In the genomic region with DNA sequence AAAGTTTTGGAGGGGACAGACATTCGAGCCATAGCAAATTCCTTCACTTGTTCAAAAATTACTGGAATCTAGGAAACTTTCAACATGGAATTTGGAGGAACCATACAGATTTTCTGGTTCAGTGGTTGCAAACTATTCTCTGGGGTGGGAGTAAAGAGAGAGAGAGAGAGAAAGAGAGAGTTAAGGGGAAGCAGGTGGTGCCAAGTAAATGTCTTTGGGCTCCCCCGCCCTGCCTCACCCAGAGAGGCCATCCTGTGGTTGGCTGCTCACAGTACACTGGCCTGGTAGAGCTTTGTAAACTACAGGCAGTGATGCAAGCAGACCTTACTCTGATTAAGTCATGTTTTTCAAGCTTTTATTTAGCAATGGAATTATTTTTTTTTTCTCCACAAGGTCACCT, we compare ENCODE assay signal across 23 cellular contexts.
A peak's percentile ranks its signal among the peaks of the same experiment; 100 is the strongest.
DNase-seq lines count a peak whose midpoint lies in the region; ATAC-seq, FAIRE-seq and TF ChIP-seq lines count a peak whose summit lies in the region.
"Had no signal": no experiment of that assay in that cellular context is flagged by ENCODE, and none has a peak within 500 bp of the region (broad histone marks: within the 10 kb centered on the region; RNA-seq: fewer than 3 reads in every experiment).

No MANE protein-coding gene starts in this region.

- H4K20me1 ChIP-seq in astrocyte (ENCODE audit: insufficient read depth, low read length), result no peaks in the 10 kb centered on the region

- H3K36me3 ChIP-seq in cardiac muscle cell (no peaks in the 10 kb centered on the region), astrocyte (ENCODE audit: insufficient read depth, low read length) (no peaks in the 10 kb centered on the region)
- H3K36me3 ChIP-seq: stomach, upper lobe of right lung had no signal

- H3K4me2 ChIP-seq in astrocyte (ENCODE audit: low read length), result no peak overlapping the region

- H3K4me3 Mint-ChIP-seq in astrocyte (ENCODE audit: unreplicated experiment), result no peak overlapping the region
- H3K4me3 Mint-ChIP-seq: CD4-positive, alpha-beta T cell; immature natural killer cell; neural crest cell; T-helper 2 cell treated with Interferon-gamma antibody and Interleukin-4, amounts not matched to agents 5 μg/mL and 100 μg/mL, for 36 hours had no signal

- no peaks in the 10 kb centered on the region for H3K9me3 Mint-ChIP-seq in astrocyte (ENCODE audit: unreplicated experiment)
- H3K9me3 Mint-ChIP-seq: CD4-positive, alpha-beta T cell; immature natural killer cell; neural crest cell; T-helper 2 cell treated with Interferon-gamma antibody and Interleukin-4, amounts not matched to agents 5 μg/mL and 100 μg/mL, for 36 hours had no signal

- peaks cover 22% of the 10 kb centered on the region for H3K4me1 Mint-ChIP-seq in astrocyte (ENCODE audit: low read depth, unreplicated experiment)
- H3K4me1 Mint-ChIP-seq: immature natural killer cell had no signal

- H3K4me1 ChIP-seq in cardiac muscle cell (ENCODE audit: low read depth), result peaks cover 16% of the 10 kb centered on the region
- peaks cover 25% of the 10 kb centered on the region for H3K4me1 ChIP-seq in astrocyte (ENCODE audit: insufficient read depth, low read length)
- H3K4me1 ChIP-seq: psoas muscle had no signal

- peak; percentile 12 for TF ChIP-seq CTCF in cardiac muscle cell (IDR thresholded peaks at IDR 0.05; ENCODE audit: low read depth, low read length)
- no peak for TF ChIP-seq CTCF in astrocyte (IDR thresholded peaks at IDR 0.05; ENCODE audit: insufficient read depth, low read depth, low read length)
- no peak for TF ChIP-seq CTCF in GM10248 (IDR thresholded peaks at IDR 0.05; ENCODE audit: control extremely low read depth, extremely low read depth, low read depth, missing control alignments)

- no peak for FAIRE-seq in astrocyte (lab: Jason Lieb, UNC)
- FAIRE-seq: HTR-8/SVneo had no signal

- H3K79me2 ChIP-seq in astrocyte (ENCODE audit: insufficient read depth, low read length), result no peaks in the 10 kb centered on the region

- H3K9me3 ChIP-seq in cardiac muscle cell (ENCODE audit: low read depth), result no peaks in the 10 kb centered on the region
- no peaks in the 10 kb centered on the region for H3K9me3 ChIP-seq in astrocyte (ENCODE audit: insufficient read depth, low read depth, low read length)
- H3K9me3 ChIP-seq: psoas muscle, stomach, upper lobe of right lung had no signal

- no peak overlapping the region for H3K27ac ChIP-seq in cardiac muscle cell
- no peak overlapping the region for H3K27ac ChIP-seq in astrocyte (ENCODE audit: low read depth, low read length)
- H3K27ac ChIP-seq: coronary artery, psoas muscle, stomach, upper lobe of right lung had no signal

- peaks cover 12% of the 10 kb centered on the region for H3K27me3 Mint-ChIP-seq in astrocyte (ENCODE audit: low read depth, unreplicated experiment)
- H3K27me3 Mint-ChIP-seq: CD4-positive, alpha-beta T cell had no signal

- intact Hi-C loops in left ventricle myocardium superior (cut with micrococcal nuclease), result no loop called here

- H3K27ac Mint-ChIP-seq in astrocyte (ENCODE audit: unreplicated experiment), result no peak overlapping the region
- H3K27ac Mint-ChIP-seq: CD4-positive, alpha-beta T cell; immature natural killer cell; T-helper 2 cell treated with Interferon-gamma antibody and Interleukin-4, amounts not matched to agents 5 μg/mL and 100 μg/mL, for 36 hours had no signal

- no peak overlapping the region for H2AFZ ChIP-seq in astrocyte (ENCODE audit: low read depth, low read length)

- H3K9ac ChIP-seq in astrocyte (ENCODE audit: low read length), result no peak overlapping the region

- H3K36me3 Mint-ChIP-seq in astrocyte (ENCODE audit: low read depth, unreplicated experiment), result no peaks in the 10 kb centered on the region
- H3K36me3 Mint-ChIP-seq: immature natural killer cell had no signal

- DNase-seq in cardiac muscle cell (ENCODE audit: low read depth in 1 of 2, low spot score in 1 of 2), result peak in 1 of 2 donors; percentile 39
- DNase-seq in left ventricle myocardium superior, result no peak
- DNase-seq in astrocyte (ENCODE audit: low read depth), result peak; percentile 94
- DNase-seq in glomerular visceral epithelial cell (ENCODE audit: extremely low spot score), result peak; percentile 86
- no peak for DNase-seq in NCI-H1048 (lab: John Stamatoyannopoulos, UW)
- no peak for DNase-seq in COR-L47 (lab: John Stamatoyannopoulos, UW)
- no peak for DNase-seq in GM10248 (ENCODE audit: extremely low spot score)
- DNase-seq in NCI-H748 treated with DMSO at 0.1 percent for 48 hours (lab: John Stamatoyannopoulos, UW), result no peak
- DNase-seq: 8988T; activated effector memory CD4-positive, alpha-beta T cell treated with Interleukin-2 at 50 U/mL for 16 hours; anterior cingulate cortex; CD4-positive, alpha-beta T cell; EL; immature natural killer cell; NCI-H187 treated with DMSO at 0.1 percent for 48 hours; NCI-H510A treated with DMSO at 0.1 percent for 48 hours; psoas muscle; stomach; upper lobe of right lung had no signal

- CTCF ChIA-PET in GM10248 (lab: Yijun Ruan, JAX), result no interaction called here

- H3K27me3 ChIP-seq in cardiac muscle cell (no peaks in the 10 kb centered on the region), astrocyte (ENCODE audit: insufficient read depth, low read length) (no peaks in the 10 kb centered on the region)
- H3K27me3 ChIP-seq: stomach, upper lobe of right lung had no signal

- POLR2A ChIA-PET in GM10248 (lab: Yijun Ruan, JAX), result no interaction called here

- no peak for ATAC-seq in left ventricle myocardium superior
- ATAC-seq: upper lobe of right lung had no signal

- no peak overlapping the region for H3K4me3 ChIP-seq in cardiac muscle cell
- no peak overlapping the region for H3K4me3 ChIP-seq in astrocyte (ENCODE audit: insufficient read depth, low read depth, low read length)
- H3K4me3 ChIP-seq: coronary artery, psoas muscle, stomach, upper lobe of right lung had no signal

Comparison
In these comparisons a context has a peak if more than half of its experiments do, and no peak if none do; other contexts are left out.
1. DNase-seq: peak in astrocyte (single experiment) and glomerular visceral epithelial cell (single experiment); none in left ventricle myocardium superior (single experiment), NCI-H1048 (single experiment), COR-L47 (single experiment), GM10248 (single experiment) and NCI-H748 treated with DMSO at 0.1 percent for 48 hours (single experiment).